ENCODE assay signal across 29 cellular contexts in the genomic region with DNA sequence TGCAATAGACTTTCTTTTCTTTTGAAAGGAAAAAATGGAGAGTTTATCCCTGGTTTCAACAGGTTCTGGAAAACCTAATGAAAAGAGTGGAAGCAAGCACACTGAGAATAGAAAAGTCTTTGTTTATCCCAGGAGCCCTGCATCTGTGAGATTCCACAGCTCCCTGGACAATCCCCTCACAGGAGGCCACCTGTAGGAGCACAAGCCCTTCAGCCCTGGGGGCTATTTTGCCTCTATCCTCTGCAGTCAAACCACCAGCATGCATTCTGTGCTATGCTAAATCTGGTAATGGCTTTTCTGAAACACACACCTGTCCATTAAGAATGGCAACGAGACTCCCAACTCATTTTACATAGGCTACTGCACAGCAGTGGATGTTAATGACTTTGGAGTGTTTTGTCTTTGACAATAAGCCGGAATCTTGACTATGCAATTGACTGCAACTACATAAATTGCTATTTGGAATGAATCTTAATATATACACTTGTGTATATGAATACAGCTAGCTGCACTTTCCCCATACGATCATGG.
DNase-seq lines count a peak whose midpoint lies in the region; ATAC-seq and TF ChIP-seq lines count a peak whose summit lies in the region.
"Had no signal": no experiment of that assay in that cellular context is flagged by ENCODE, and none has a peak within 500 bp of the region (broad histone marks: within the 10 kb centered on the region; RNA-seq: fewer than 3 reads in every experiment).

No MANE protein-coding gene starts in this region.

- WGBS in aorta, 2 donors = 50 to 62% methylated on average over 3 of the region's 3 CpGs

- peaks cover 61% of the 10 kb centered on the region for H3K4me1 ChIP-seq in HUES6 (ENCODE audit: control insufficient read depth, insufficient read depth, low read length)
- H3K4me1 ChIP-seq in NT2/D1 (ENCODE audit: insufficient read depth, insufficient read length) = no peaks in the 10 kb centered on the region
- H3K4me1 ChIP-seq in neural progenitor cell = peaks cover 71% of the 10 kb centered on the region
- peaks cover 0 to 2% of the 10 kb centered on the region in 2 donors for H3K4me1 ChIP-seq in aorta (ENCODE audit: control insufficient read depth in 1 of 2, insufficient read depth in 2 of 2, low read length in 2 of 2)
- H3K4me1 ChIP-seq: esophagus squamous epithelium, right lobe of liver had no signal

- intact Hi-C loops in aorta (cut with DNase I) = no loop called here

- peak overlapping the region; percentile 73 for H3K4me2 ChIP-seq in neural progenitor cell

- H3K27me3 ChIP-seq in HUES6 (ENCODE audit: control insufficient read depth, insufficient read depth, low read length) = no peaks in the 10 kb centered on the region
- H3K27me3 ChIP-seq in NT2/D1 (ENCODE audit: insufficient read depth, insufficient read length) = no peaks in the 10 kb centered on the region
- H3K27me3 ChIP-seq in neural progenitor cell = no peaks in the 10 kb centered on the region
- H3K27me3 ChIP-seq in aorta (ENCODE audit: control insufficient read depth in 1 of 2, insufficient read depth in 2 of 2, low read length in 1 of 2) = peaks cover 0 to 3% of the 10 kb centered on the region in 2 donors
- H3K27me3 ChIP-seq: esophagus squamous epithelium, right lobe of liver had no signal

- peak; percentile 68 for DNase-seq in NCI-H187 treated with DMSO at 0.1 percent for 48 hours (lab: John Stamatoyannopoulos, UW)
- peak; percentile 68 for DNase-seq in NT2/D1 (ENCODE audit: low read depth, low spot score)
- peak; percentile 69 for DNase-seq in neural progenitor cell (ENCODE audit: low spot score)
- DNase-seq in aorta = no peak
- no peak for DNase-seq in activated T-cell treated with anti-CD3 and anti-CD28 coated beads, Interleukin-2, amount 50 U/mL, for 72 hours
- no peak for DNase-seq in LoVo (ENCODE audit: low spot score)
- DNase-seq: activated B cell treated with CpG ODN at 0.5 μM for 24 hours; activated CD8-positive, alpha-beta memory T cell treated with anti-CD3 and anti-CD28 coated beads, Interleukin-2, amount 50 U/mL, for 4 hours; caudate nucleus; EL; esophagus squamous epithelium; HFFc6; hypothalamus; KG1; kidney glomerular epithelial cell; NCI-H2171 treated with DMSO at 0.1 percent for 48 hours; NCI-H82; posterior cingulate gyrus; right lobe of liver; SHP77 treated with DMSO at 0.1 percent for 48 hours; stimulated activated naive CD8-positive, alpha-beta T cell treated with anti-CD3 and anti-CD28 coated beads, Interleukin-15, Interleukin-2, amounts not matched to agents 100 U/mL and 50 U/mL, for 24 hours; SW 1271 had no signal

- H3K9me3 Mint-ChIP-seq in neural progenitor cell = no peaks in the 10 kb centered on the region
- no peaks in the 10 kb centered on the region for H3K9me3 Mint-ChIP-seq in activated T-cell treated with anti-CD3 and anti-CD28 coated beads, Interleukin-2, amount 50 U/mL, for 72 hours
- H3K9me3 Mint-ChIP-seq: activated naive CD4-positive, alpha-beta T cell treated with anti-CD3 and anti-CD28 coated beads, Interleukin-2, amount 50 U/mL, for 72 hours; activated T-helper 2 cell treated with anti-CD3 and anti-CD28 coated beads, Interferon-gamma antibody, Interleukin-2, Interleukin-4, amounts not matched to agents 10 μg/mL and 5 μg/mL and 100 μg/mL, durations not matched to agents 14 hours and 24 hours and 36 hours; neural crest cell had no signal

- no peak overlapping the region for H2AFZ ChIP-seq in neural progenitor cell (replicated peaks)

- H3K27me3 Mint-ChIP-seq in neural progenitor cell (ENCODE audit: insufficient read depth, low read depth) = peaks cover 36% of the 10 kb centered on the region
- H3K27me3 Mint-ChIP-seq in activated T-cell treated with anti-CD3 and anti-CD28 coated beads, Interleukin-2, amount 50 U/mL, for 72 hours (ENCODE audit: low read depth) = no peaks in the 10 kb centered on the region
- H3K27me3 Mint-ChIP-seq: activated B cell treated with CpG ODN at 0.5 μM for 24 hours had no signal

- H3K79me2 ChIP-seq in neural progenitor cell (ENCODE audit: low read depth) = no peaks in the 10 kb centered on the region

- H3F3A ChIP-seq in neural progenitor cell (ENCODE audit: low read depth) = peaks cover 59% of the 10 kb centered on the region

- H3K9ac ChIP-seq in HUES6 (ENCODE audit: low read length) (no peak overlapping the region), NT2/D1 (ENCODE audit: insufficient read length, low read depth) (no peak overlapping the region), neural progenitor cell (no peak overlapping the region)

- H3K4me3 Mint-ChIP-seq in neural progenitor cell = no peak overlapping the region
- H3K4me3 Mint-ChIP-seq in activated T-cell treated with anti-CD3 and anti-CD28 coated beads, Interleukin-2, amount 50 U/mL, for 72 hours = no peak overlapping the region
- H3K4me3 Mint-ChIP-seq: activated B cell treated with CpG ODN at 0.5 μM for 24 hours, CD14-positive monocyte, HFFc6, neural crest cell had no signal

- no peak overlapping the region for H3K27ac Mint-ChIP-seq in neural progenitor cell
- no peak overlapping the region for H3K27ac Mint-ChIP-seq in activated T-cell treated with anti-CD3 and anti-CD28 coated beads, Interleukin-2, amount 50 U/mL, for 72 hours
- H3K27ac Mint-ChIP-seq: activated B cell treated with CpG ODN at 0.5 μM for 24 hours; activated naive CD4-positive, alpha-beta T cell treated with anti-CD3 and anti-CD28 coated beads, Interleukin-2, amount 50 U/mL, for 72 hours; activated T-helper 2 cell treated with anti-CD3 and anti-CD28 coated beads, Interferon-gamma antibody, Interleukin-2, Interleukin-4, amounts not matched to agents 10 μg/mL and 5 μg/mL and 100 μg/mL, durations not matched to agents 14 hours and 24 hours and 36 hours; CD14-positive monocyte; HFFc6 had no signal

- no peaks in the 10 kb centered on the region for H3K36me3 Mint-ChIP-seq in neural progenitor cell
- H3K36me3 Mint-ChIP-seq in activated T-cell treated with anti-CD3 and anti-CD28 coated beads, Interleukin-2, amount 50 U/mL, for 72 hours (ENCODE audit: insufficient read depth in 2 of 2) = no peaks in the 10 kb centered on the region
- H3K36me3 Mint-ChIP-seq: activated naive CD4-positive, alpha-beta T cell treated with anti-CD3 and anti-CD28 coated beads, Interleukin-2, amount 50 U/mL, for 72 hours; CD14-positive monocyte had no signal

- TF ChIP-seq CTCF in neural progenitor cell (IDR thresholded peaks at IDR 0.05) = no peak

- no peaks in the 10 kb centered on the region for H3K9me3 ChIP-seq in HUES6 (ENCODE audit: control insufficient read depth, insufficient read depth, low read depth, low read length)
- H3K9me3 ChIP-seq in NT2/D1 (ENCODE audit: insufficient read depth, low read length) = no peaks in the 10 kb centered on the region
- H3K9me3 ChIP-seq in neural progenitor cell (ENCODE audit: low read depth) = no peaks in the 10 kb centered on the region
- H3K9me3 ChIP-seq in aorta (ENCODE audit: control insufficient read depth, low read length) = no peaks in the 10 kb centered on the region
- H3K9me3 ChIP-seq: esophagus squamous epithelium, right lobe of liver, thoracic aorta had no signal

- ATAC-seq in aorta (ENCODE audit: low FRiP score) = no peak
- no peak for ATAC-seq in activated T-cell treated with anti-CD3 and anti-CD28 coated beads, Interleukin-2, amount 50 U/mL, for 72 hours (replicated peaks in 1 of 2)
- ATAC-seq: activated naive CD4-positive, alpha-beta T cell treated with anti-CD3 and anti-CD28 coated beads, Interleukin-2, amount 50 U/mL, for 72 hours; right lobe of liver; stimulated activated naive CD8-positive, alpha-beta T cell treated with anti-CD3 and anti-CD28 coated beads, Interleukin-15, Interleukin-2, amounts not matched to agents 100 U/mL and 50 U/mL, for 24 hours had no signal

- H4K20me1 ChIP-seq in neural progenitor cell (ENCODE audit: low read depth) = no peaks in the 10 kb centered on the region

- H3K36me3 ChIP-seq in HUES6 (ENCODE audit: control insufficient read depth, insufficient read depth, low read length) = no peaks in the 10 kb centered on the region
- H3K36me3 ChIP-seq in NT2/D1 (ENCODE audit: insufficient read depth, insufficient read length, low read length) = no peaks in the 10 kb centered on the region
- H3K36me3 ChIP-seq in neural progenitor cell = no peaks in the 10 kb centered on the region
- H3K36me3 ChIP-seq in aorta (ENCODE audit: control insufficient read depth in 1 of 2, insufficient read depth in 2 of 2, low read length in 1 of 2) = no peaks in the 10 kb centered on the region
- H3K36me3 ChIP-seq: esophagus squamous epithelium, right lobe of liver, thoracic aorta had no signal

- H3K4me3 ChIP-seq in HUES6 (ENCODE audit: low read depth, low read length) = no peak overlapping the region
- no peak overlapping the region for H3K4me3 ChIP-seq in NT2/D1 (ENCODE audit: insufficient read length, low read depth)
- no peak overlapping the region for H3K4me3 ChIP-seq in neural progenitor cell
- no peak overlapping the region for H3K4me3 ChIP-seq in aorta (ENCODE audit: low read length in 2 of 2)
- H3K4me3 ChIP-seq: esophagus squamous epithelium, lung, right lobe of liver, thoracic aorta had no signal

- H3K4me1 Mint-ChIP-seq in neural progenitor cell = peaks cover 57% of the 10 kb centered on the region
- no peaks in the 10 kb centered on the region for H3K4me1 Mint-ChIP-seq in activated T-cell treated with anti-CD3 and anti-CD28 coated beads, Interleukin-2, amount 50 U/mL, for 72 hours (ENCODE audit: low read depth)
- H3K4me1 Mint-ChIP-seq: activated B cell treated with CpG ODN at 0.5 μM for 24 hours, CD14-positive monocyte had no signal

- H3K27ac ChIP-seq in HUES6 (ENCODE audit: low read depth, low read length) = peak overlapping the region; percentile 28
- peak overlapping the region; percentile 62 for H3K27ac ChIP-seq in neural progenitor cell
- H3K27ac ChIP-seq in aorta (ENCODE audit: low read depth in 1 of 2, low read length in 2 of 2) = no peak overlapping the region
- H3K27ac ChIP-seq: esophagus squamous epithelium, right lobe of liver, thoracic aorta had no signal

Comparison
In these comparisons a context has a peak if more than half of its experiments do, and no peak if none do; other contexts are left out.
1. H3K27ac ChIP-seq: peak in HUES6 (single experiment) and neural progenitor cell (single experiment); none in aorta (0 of 2).
2. DNase-seq: peak in NCI-H187 treated with DMSO at 0.1 percent for 48 hours (single experiment), NT2/D1 (single experiment) and neural progenitor cell (single experiment); none in aorta (0 of 2), activated T-cell treated with anti-CD3 and anti-CD28 coated beads, Interleukin-2, amount 50 U/mL, for 72 hours (0 of 2) and LoVo (single experiment).